1 cellular context compared by ENCODE assay signal in the genomic region with DNA sequence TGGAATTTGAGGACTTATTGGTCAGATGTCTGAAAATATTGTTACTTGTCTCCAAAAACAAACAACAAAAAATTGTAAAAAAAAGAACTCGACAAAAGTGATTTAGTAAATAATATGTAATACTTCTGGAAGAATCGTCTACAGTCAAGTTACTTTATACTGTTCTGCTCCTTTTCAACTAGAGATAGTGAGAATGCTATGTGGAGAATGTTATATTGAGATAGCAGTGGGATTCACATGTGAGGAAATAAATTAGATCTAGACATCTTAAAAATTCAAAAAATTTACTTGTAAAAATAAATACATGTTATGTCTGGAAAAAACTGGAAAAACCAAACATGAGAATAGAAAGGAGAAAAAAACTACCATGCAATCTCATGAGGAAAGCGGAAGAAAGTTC.
TF ChIP-seq lines count a peak whose summit lies in the region.

No MANE protein-coding gene starts in this region.

TF ChIP-seq in SK-N-SH, 30 proteins besides CTCF, POLR2A, EP300 and RAD21 (continued from another document):
- TF ChIP-seq, protein P1, sequence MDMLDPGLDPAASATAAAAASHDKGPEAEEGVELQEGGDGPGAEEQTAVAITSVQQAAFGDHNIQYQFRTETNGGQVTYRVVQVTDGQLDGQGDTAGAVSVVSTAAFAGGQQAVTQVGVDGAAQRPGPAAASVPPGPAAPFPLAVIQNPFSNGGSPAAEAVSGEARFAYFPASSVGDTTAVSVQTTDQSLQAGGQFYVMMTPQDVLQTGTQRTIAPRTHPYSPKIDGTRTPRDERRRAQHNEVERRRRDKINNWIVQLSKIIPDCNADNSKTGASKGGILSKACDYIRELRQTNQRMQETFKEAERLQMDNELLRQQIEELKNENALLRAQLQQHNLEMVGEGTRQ (IDR thresholded peaks at IDR 0.05; ENCODE audit: borderline replicate concordance, low read depth, low read length), result no peak
